In the genomic region with DNA sequence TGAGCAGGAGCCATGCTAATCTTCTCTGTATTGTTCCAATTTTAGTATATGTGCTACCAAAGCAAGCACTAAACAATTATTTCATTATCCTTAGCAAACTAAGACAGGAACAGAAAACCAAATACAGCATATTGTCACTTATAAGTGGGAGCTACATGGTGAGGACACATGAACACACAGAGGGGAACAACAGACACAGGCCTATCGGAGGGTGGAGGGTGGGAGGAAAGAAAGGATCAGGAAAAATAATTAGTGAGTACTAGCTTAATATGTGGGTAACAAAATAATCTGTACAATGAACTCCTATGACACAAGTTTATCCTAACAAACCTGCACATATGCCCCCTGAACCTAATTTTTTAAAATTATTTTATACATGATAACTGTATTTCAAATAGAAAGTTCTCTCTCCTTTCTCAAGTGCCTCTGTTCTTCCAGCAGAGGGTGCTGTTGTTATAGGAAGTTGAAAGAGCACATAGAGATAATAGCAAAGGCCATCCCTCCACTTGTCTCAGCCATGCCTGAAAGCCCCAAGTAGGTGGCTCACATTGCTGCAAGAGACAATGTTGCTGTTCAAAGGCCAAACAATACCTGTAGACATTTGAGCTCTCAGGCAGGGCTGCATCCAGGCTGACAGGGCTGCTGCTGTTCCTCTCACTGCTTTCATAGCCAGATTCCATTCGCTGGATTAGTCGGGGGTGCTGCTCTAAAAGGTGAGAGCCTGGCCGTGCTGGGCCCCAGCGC, we compare ENCODE assay signal across 8 cellular contexts. TPM values are rescaled to one million over a fixed set of nuclear protein-coding genes. Genes with fewer than 3 reads are reported as not detected.
DNase-seq lines count a peak whose midpoint lies in the region; ATAC-seq, FAIRE-seq and TF ChIP-seq lines count a peak whose summit lies in the region.

No MANE protein-coding gene starts in this region.

- FAIRE-seq in D721Med (lab: Jason Lieb, UNC) = peak; percentile 44

- TF ChIP-seq CTCF in D721Med (IDR thresholded peaks at IDR 0.05; ENCODE audit: insufficient read depth, missing control alignments) = peak; percentile 87
- TF ChIP-seq CTCF in liver (IDR thresholded peaks at IDR 0.05; ENCODE audit: low read depth, low read length, missing input control) = peak; percentile 93

- H3K4me3 ChIP-seq in liver (ENCODE audit: low read depth in 1 of 3, low read length in 3 of 3) = no peak overlapping the region

- no peaks in the 10 kb centered on the region for H3K27me3 ChIP-seq in liver (ENCODE audit: control insufficient read depth in 4 of 4, insufficient read depth in 4 of 4, low read length in 3 of 4)

- H3K4me1 ChIP-seq in liver (ENCODE audit: control insufficient read depth in 4 of 4, insufficient read depth in 4 of 4, low read length in 3 of 4) = no peaks in the 10 kb centered on the region

- 98% methylated on average over 5 of the region's 5 CpGs for WGBS in liver

- no peak overlapping the region for H3K9ac ChIP-seq in liver (ENCODE audit: low read depth in 1 of 2, low read length in 2 of 2)

- DNase-seq in D721Med (ENCODE audit: insufficient read length, low spot score) (peak; percentile 38), NCI-H510A treated with DMSO at 0.1 percent for 48 hours (lab: John Stamatoyannopoulos, UW) (peak; percentile 93), dermis blood vessel endothelial cell (peak; percentile 82)
- DNase-seq in activated CD4-positive, alpha-beta T cell treated with anti-CD3 and anti-CD28 coated beads for 48 hours = peak; percentile 43
- DNase-seq in stimulated activated CD8-positive, alpha-beta memory T cell treated with anti-CD3 and anti-CD28 coated beads, Interleukin-15, amount 100 ng/mL, for 48 hours (ENCODE audit: low read depth in 2 of 2) = peak; percentile 4 to 15

- TF ChIP-seq RAD21 in liver (IDR thresholded peaks at IDR 0.05) = peak; percentile 98 to 99

- ATAC-seq in HG03066 (IDR thresholded peaks at IDR 0.05; ENCODE audit: low read depth, unreplicated experiment) (peak; percentile 58), HG03342 (IDR thresholded peaks at IDR 0.05; ENCODE audit: unreplicated experiment) (no peak)

- no peaks in the 10 kb centered on the region for H3K9me3 ChIP-seq in liver (ENCODE audit: control insufficient read depth in 4 of 4, low read length in 3 of 4)

- no peaks in the 10 kb centered on the region for H3K36me3 ChIP-seq in liver (ENCODE audit: control insufficient read depth in 4 of 4, insufficient read depth in 3 of 4, low read depth in 1 of 4, low read length in 3 of 4)

- no peak overlapping the region for H3K27ac ChIP-seq in liver (ENCODE audit: low read depth in 1 of 2, low read length in 2 of 2)

TF ChIP-seq in liver, 16 proteins besides CTCF, POLR2A, EP300 and RAD21:
- TF ChIP-seq NR2F2 (IDR thresholded peaks at IDR 0.05) (no peak), HNF4A (conservative IDR thresholded peaks at IDR 0.05) (peak in 1 of 2 donors; percentile 60)

RNA-seq across cellular contexts. Expression of gene PPP3CB, which starts 33.4 kb away (rescaled TPM):
- total RNA-seq in dermis blood vessel endothelial cell = 12.6 and 19.6 TPM in 2 replicates
- 10 to 100 TPM; 15.6 to 22.4 TPM for total RNA-seq in liver
- 1 to 10 TPM; 5.7 to 7.1 TPM for polyA plus RNA-seq in liver

Comparison
In these comparisons a context has a peak if more than half of its experiments do, and no peak if none do; other contexts are left out.
1. DNase-seq: peak in every context shown above with its lines; median percentile 93 in NCI-H510A treated with DMSO at 0.1 percent for 48 hours; 82 in dermis blood vessel endothelial cell; 43 in activated CD4-positive, alpha-beta T cell treated with anti-CD3 and anti-CD28 coated beads for 48 hours; 38 in D721Med; 10 in stimulated activated CD8-positive, alpha-beta memory T cell treated with anti-CD3 and anti-CD28 coated beads, Interleukin-15, amount 100 ng/mL, for 48 hours.